8 cellular contexts compared by ENCODE assay signal in the genomic region with DNA sequence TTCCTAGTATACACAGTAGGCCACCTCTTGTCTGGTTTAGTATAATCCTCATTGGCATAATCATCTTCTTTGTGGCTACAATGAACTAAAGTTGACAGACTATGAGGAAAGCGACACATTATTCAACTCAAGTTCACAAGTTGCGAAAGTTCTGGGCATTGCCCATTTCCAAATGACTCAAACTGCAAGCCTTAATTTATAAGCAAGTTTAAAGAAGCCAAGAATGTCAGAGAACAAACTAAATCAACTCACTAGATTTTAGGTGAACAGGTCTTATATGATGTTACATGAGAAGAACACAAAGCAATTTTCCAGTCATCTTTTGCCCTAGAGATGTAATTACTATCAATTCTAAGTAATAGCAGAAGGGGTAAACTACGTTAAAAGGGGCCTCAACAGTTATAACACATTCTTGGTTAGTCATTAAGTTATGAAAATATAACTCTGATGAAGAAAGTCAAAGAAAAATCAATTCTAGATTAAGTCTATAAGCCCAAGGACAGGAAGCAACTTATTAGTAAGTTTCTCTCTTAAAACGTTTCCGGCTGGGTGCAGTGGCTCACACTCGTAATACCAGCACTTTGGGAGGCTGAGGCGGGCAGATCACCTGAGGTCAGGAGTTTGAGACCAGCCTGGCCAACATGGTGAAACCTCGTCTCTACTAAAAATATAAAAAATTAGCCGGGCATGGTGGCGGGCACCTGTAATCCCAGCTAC. TPM values are rescaled to one million over a fixed set of nuclear protein-coding genes. Genes with fewer than 3 reads are reported as not detected.
DNase-seq lines count a peak whose midpoint lies in the region; ATAC-seq, FAIRE-seq and TF ChIP-seq lines count a peak whose summit lies in the region.

No MANE protein-coding gene starts in this region.

- FAIRE-seq in D721Med (lab: Jason Lieb, UNC), result no peak

- intact Hi-C loops in right lobe of liver (cut with DNase I), result loop anchor here in 1 of 2 donors (10.0 kb wide), 1 partner anchor 147 kb away; no protein-coding TSS in a partner anchor

- POLR2A ChIA-PET in CD8-positive, alpha-beta memory T cell (lab: Charles Lee), result no interaction called here
- POLR2A ChIA-PET in activated CD4-positive, alpha-beta T cell treated with anti-CD3 and anti-CD28 coated beads, Interleukin-2, amount 10 ng/mL, durations not matched to agents 7 days and 5 days (lab: Charles Lee), result no interaction called here

- H3K4me1 Mint-ChIP-seq in CD8-positive, alpha-beta memory T cell, result peaks cover 89 to 97% (median 95%) of the 10 kb centered on the region in 3 donors
- H3K4me1 Mint-ChIP-seq in HFFc6 (ENCODE audit: low read depth), result peaks cover 90% of the 10 kb centered on the region
- peaks cover 82% of the 10 kb centered on the region for H3K4me1 Mint-ChIP-seq in activated CD4-positive, alpha-beta T cell treated with anti-CD3 and anti-CD28 coated beads, Interleukin-2, amount 10 ng/mL, durations not matched to agents 7 days and 5 days

- H3K4me3 Mint-ChIP-seq in CD8-positive, alpha-beta memory T cell, result peak overlapping the region; percentile 33 to 81 (median 68)
- peak overlapping the region; percentile 60 for H3K4me3 Mint-ChIP-seq in HFFc6
- H3K4me3 Mint-ChIP-seq in activated CD4-positive, alpha-beta T cell treated with anti-CD3 and anti-CD28 coated beads, Interleukin-2, amount 10 ng/mL, durations not matched to agents 7 days and 5 days, result peak overlapping the region; percentile 31

- H3K4me3 ChIP-seq in CD8-positive, alpha-beta memory T cell (ENCODE audit: low read length), result peak overlapping the region; percentile 21
- H3K4me3 ChIP-seq in right lobe of liver, result no peak overlapping the region

- H3K27ac Mint-ChIP-seq in CD8-positive, alpha-beta memory T cell, result peak overlapping the region; percentile 60 to 92 (median 76)
- peak overlapping the region; percentile 75 for H3K27ac Mint-ChIP-seq in HFFc6
- H3K27ac Mint-ChIP-seq in activated CD4-positive, alpha-beta T cell treated with anti-CD3 and anti-CD28 coated beads, Interleukin-2, amount 10 ng/mL, durations not matched to agents 7 days and 5 days, result peak overlapping the region; percentile 76

- peak in 3 of 4 donors; percentile 41 to 67 (median 63) for ATAC-seq in right lobe of liver

- H3K36me3 ChIP-seq in CD8-positive, alpha-beta memory T cell (ENCODE audit: insufficient read depth, low read length), result no peaks in the 10 kb centered on the region
- no peaks in the 10 kb centered on the region for H3K36me3 ChIP-seq in right lobe of liver

- DNase-seq in CD8-positive, alpha-beta memory T cell, result peak in 3 of 5 donors; percentile 22 to 56 (median 33)
- peak; percentile 38 for DNase-seq in HFFc6
- no peak for DNase-seq in activated CD4-positive, alpha-beta T cell treated with anti-CD3 and anti-CD28 coated beads, Interleukin-2, amount 10 ng/mL, durations not matched to agents 7 days and 5 days
- DNase-seq in right lobe of liver, result no peak
- no peak for DNase-seq in iPS-NIHi11 (ENCODE audit: low spot score)
- DNase-seq in D721Med (ENCODE audit: insufficient read length, low spot score), result no peak
- no peak for DNase-seq in NCI-H774 (lab: John Stamatoyannopoulos, UW)
- DNase-seq in OCI-M1 (lab: John Stamatoyannopoulos, UW), result no peak

- H3K9me3 ChIP-seq in CD8-positive, alpha-beta memory T cell (ENCODE audit: low read length), result no peaks in the 10 kb centered on the region
- no peaks in the 10 kb centered on the region for H3K9me3 ChIP-seq in right lobe of liver

- H3K36me3 Mint-ChIP-seq in CD8-positive, alpha-beta memory T cell, result peaks cover 0 to 2% (median 0%) of the 10 kb centered on the region in 3 donors
- peaks cover 20% of the 10 kb centered on the region; the same call in 1 of the 2 replicates for H3K36me3 Mint-ChIP-seq in HFFc6 (ENCODE audit: low read depth)
- peaks cover 16% of the 10 kb centered on the region for H3K36me3 Mint-ChIP-seq in activated CD4-positive, alpha-beta T cell treated with anti-CD3 and anti-CD28 coated beads, Interleukin-2, amount 10 ng/mL, durations not matched to agents 7 days and 5 days (ENCODE audit: low read depth)

- TF ChIP-seq POLR2A in right lobe of liver (IDR thresholded peaks at IDR 0.05), result no peak

- no peaks in the 10 kb centered on the region for H3K27me3 Mint-ChIP-seq in CD8-positive, alpha-beta memory T cell
- H3K27me3 Mint-ChIP-seq in HFFc6 (ENCODE audit: insufficient read depth), result no peaks in the 10 kb centered on the region
- H3K27me3 Mint-ChIP-seq in activated CD4-positive, alpha-beta T cell treated with anti-CD3 and anti-CD28 coated beads, Interleukin-2, amount 10 ng/mL, durations not matched to agents 7 days and 5 days, result no peaks in the 10 kb centered on the region

- CTCF ChIA-PET in CD8-positive, alpha-beta memory T cell (lab: Charles Lee), result interaction anchor here (1.1 to 1.7 kb wide), 3 partner anchors 16 to 154 kb away, joined by 3 to 8 read pairs (median 4); no protein-coding TSS in a partner anchor
- CTCF ChIA-PET in activated CD4-positive, alpha-beta T cell treated with anti-CD3 and anti-CD28 coated beads, Interleukin-2, amount 10 ng/mL, durations not matched to agents 7 days and 5 days (lab: Charles Lee), result interaction anchor here (0.9 to 1.7 kb wide), 3 partner anchors 21 to 146 kb away, joined by 3 to 9 read pairs (median 4); a partner anchor contains a TSS

- 45% methylated on average over 7 of the region's 10 CpGs for WGBS in right lobe of liver (ENCODE audit: insufficient coverage, low coverage, low lambda C conversion rate, missing lambda C conversion rate)

- H3K4me1 ChIP-seq in CD8-positive, alpha-beta memory T cell (ENCODE audit: insufficient read depth, low read length), result peaks cover 79% of the 10 kb centered on the region
- H3K4me1 ChIP-seq in right lobe of liver, result peaks cover 0 to 49% (median 17%) of the 10 kb centered on the region in 4 donors

- no peaks in the 10 kb centered on the region for H3K27me3 ChIP-seq in CD8-positive, alpha-beta memory T cell (ENCODE audit: insufficient read depth, low read length, poor library complexity, severe bottlenecking)
- H3K27me3 ChIP-seq in right lobe of liver, result no peaks in the 10 kb centered on the region

- no peak overlapping the region for H3K27ac ChIP-seq in CD8-positive, alpha-beta memory T cell (ENCODE audit: low read depth, low read length)
- H3K27ac ChIP-seq in right lobe of liver, result no peak overlapping the region

- no peaks in the 10 kb centered on the region for H3K9me3 Mint-ChIP-seq in CD8-positive, alpha-beta memory T cell
- H3K9me3 Mint-ChIP-seq in HFFc6, result no peaks in the 10 kb centered on the region
- H3K9me3 Mint-ChIP-seq in activated CD4-positive, alpha-beta T cell treated with anti-CD3 and anti-CD28 coated beads, Interleukin-2, amount 10 ng/mL, durations not matched to agents 7 days and 5 days, result no peaks in the 10 kb centered on the region

- TF ChIP-seq CTCF in HFFc6 (IDR thresholded peaks at IDR 0.05) (no peak), right lobe of liver (IDR thresholded peaks at IDR 0.05) (no peak), D721Med (IDR thresholded peaks at IDR 0.05; ENCODE audit: insufficient read depth, missing control alignments) (no peak)

RNA-seq across cellular contexts. Expression of a gene that starts 21.5 kb away (rescaled TPM):
- 100 to 1,000 TPM in 1 of 2 experiments, 10 to 100 TPM in 1; 95.2 to 103 TPM for total RNA-seq in CD8-positive, alpha-beta memory T cell
- 25.6 TPM for polyA plus RNA-seq in CD8-positive, alpha-beta memory T cell
- 100 to 1,000 TPM; 193 to 267 (median 244) TPM for total RNA-seq in HFFc6 (2021; fragmentation: NEBNext Ultra II Directional; extraction: Animal tissue kit (Norgen Biotek cat#: 25700))
- 100 to 1,000 TPM in 1 of 2 experiments, 10 to 100 TPM in 1; 89.4 to 140 TPM for total RNA-seq in activated CD4-positive, alpha-beta T cell treated with anti-CD3 and anti-CD28 coated beads, Interleukin-2, amount 10 ng/mL, durations not matched to agents 7 days and 5 days
- total RNA-seq in right lobe of liver, result 100 to 1,000 TPM in 3 of 6 experiments, 10 to 100 TPM in 3; 84.1 to 137 (median 97.6) TPM

Comparison
In these comparisons a context has a peak if more than half of its experiments do, and no peak if none do; other contexts are left out.
1. DNase-seq: peak in CD8-positive, alpha-beta memory T cell (3 of 5) and HFFc6 (single experiment); none in activated CD4-positive, alpha-beta T cell treated with anti-CD3 and anti-CD28 coated beads, Interleukin-2, amount 10 ng/mL, durations not matched to agents 7 days and 5 days (single experiment), right lobe of liver (0 of 3), iPS-NIHi11 (single experiment), D721Med (single experiment), NCI-H774 (single experiment) and OCI-M1 (single experiment).
2. Peak in every context shown above with its lines, with median percentiles within 50 percentile points of each other: H3K27ac Mint-ChIP-seq and H3K4me3 Mint-ChIP-seq.